ENCODE assay signal across 8 cellular contexts in the genomic region with DNA sequence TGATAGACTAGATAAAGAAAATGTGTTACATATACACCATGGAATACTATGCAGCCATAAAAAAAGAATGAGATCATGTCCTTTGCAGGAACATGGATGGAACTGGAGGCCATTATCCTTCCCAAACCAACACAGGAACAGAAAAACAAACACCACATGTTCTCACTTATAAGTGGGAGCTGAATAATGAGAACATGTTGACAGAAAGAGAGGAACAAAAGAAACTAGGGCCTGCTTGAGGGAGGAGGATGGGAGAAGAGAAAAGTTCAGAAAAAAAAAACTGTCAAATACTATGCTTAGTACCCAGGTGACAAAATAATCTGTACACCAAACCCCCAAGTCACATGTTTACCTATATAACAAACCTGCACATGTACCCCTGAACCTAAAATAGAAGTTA. TPM values are rescaled to one million over a fixed set of nuclear protein-coding genes. Genes with fewer than 3 reads are reported as not detected.
"Had no signal": no experiment of that assay in that cellular context is flagged by ENCODE, and none has a peak within 500 bp of the region (broad histone marks: within the 10 kb centered on the region; RNA-seq: fewer than 3 reads in every experiment).

No MANE protein-coding gene starts in this region.

RNA-seq across cellular contexts. Expression of gene DYNLT5, which starts 23.5 kb away (rescaled TPM):
- total RNA-seq: activated naive CD4-positive, alpha-beta T cell treated with anti-CD3 and anti-CD28 coated beads for 36 hours; activated T-cell treated with anti-CD3 and anti-CD28 coated beads, Interleukin-2, amount 50 U/mL, for 4 hours; foreskin keratinocyte; kidney epithelial cell; mammary epithelial cell; natural killer cell treated with Interleukin-12 subunit alpha and Interleukin-12 subunit beta and Interleukin-15 and Interleukin-18, amount 100 ng/mL, for 72 hours; T-helper 17 cell; testis had no signal
- polyA plus RNA-seq: foreskin keratinocyte, mammary epithelial cell had no signal
